In the genomic region with DNA sequence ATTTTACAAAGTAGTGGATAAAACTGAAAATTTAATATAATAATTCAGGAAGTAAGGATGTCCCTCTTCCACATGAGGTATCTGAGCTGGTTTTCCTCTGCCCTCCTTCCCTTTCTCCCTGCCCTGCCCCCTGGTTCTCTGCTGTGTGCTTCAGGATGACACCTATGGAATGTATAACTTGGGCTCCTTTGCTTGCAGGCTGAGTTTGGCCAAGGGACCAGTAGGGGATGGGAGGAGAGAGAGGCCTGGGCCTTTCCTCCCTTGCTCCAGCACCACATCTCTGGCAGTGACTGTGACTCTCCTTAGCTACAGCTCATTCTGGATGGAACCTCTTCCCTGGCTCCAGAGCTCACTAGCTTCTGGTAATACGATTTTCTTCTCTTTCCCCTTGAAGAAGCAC, we compare ENCODE assay signal across 17 cellular contexts. TPM values are rescaled to one million over a fixed set of nuclear protein-coding genes. Genes with fewer than 3 reads are reported as not detected.
DNase-seq lines count a peak whose midpoint lies in the region; ATAC-seq and TF ChIP-seq lines count a peak whose summit lies in the region.
"Had no signal": no experiment of that assay in that cellular context is flagged by ENCODE, and none has a peak within 500 bp of the region (broad histone marks: within the 10 kb centered on the region; RNA-seq: fewer than 3 reads in every experiment).

No MANE protein-coding gene starts in this region.

- TF ChIP-seq CTCF in coronary artery (IDR thresholded peaks at IDR 0.05) (no peak), thoracic aorta (IDR thresholded peaks at IDR 0.05) (no peak), GM20000 (IDR thresholded peaks at IDR 0.05; ENCODE audit: extremely low read depth, missing control alignments) (no peak)

- H3K27me3 ChIP-seq in H7 (ENCODE audit: control insufficient read depth, insufficient read depth, low read length), result no peaks in the 10 kb centered on the region; the same call in 1 of the 2 replicates
- no peaks in the 10 kb centered on the region for H3K27me3 ChIP-seq in thoracic aorta (replicated peaks; ENCODE audit: insufficient read depth)
- H3K27me3 ChIP-seq: BLaER1 had no signal

- DNase-seq in H7 (peak; percentile 44), coronary artery (ENCODE audit: low spot score) (peak; percentile 58), islet precursor cell (peak; percentile 39), thoracic aorta (ENCODE audit: low spot score) (no peak), DMS79 treated with DMSO at 0.1 percent for 48 hours (lab: John Stamatoyannopoulos, UW) (no peak), NCI-H2081 treated with DMSO at 0.1 percent for 48 hours (lab: John Stamatoyannopoulos, UW) (no peak), GM20000 (ENCODE audit: low spot score) (no peak), DMS 273 treated with DMSO at 0.1 percent for 48 hours (lab: John Stamatoyannopoulos, UW) (no peak)
- DNase-seq: 8988T; AML-193; Caco-2; CD8-positive, alpha-beta memory T cell; DMS53; GOT3; HCEC 1CT had no signal

- H3K4me3 ChIP-seq in H7 (ENCODE audit: insufficient read depth, low read depth, low read length), result no peak overlapping the region
- peak overlapping the region; percentile 42 for H3K4me3 ChIP-seq in coronary artery
- peak overlapping the region; percentile 16 for H3K4me3 ChIP-seq in thoracic aorta
- H3K4me3 ChIP-seq: BLaER1 had no signal

- H3K36me3 ChIP-seq in H7 (replicated peaks; ENCODE audit: control insufficient read depth, insufficient read depth, low read length) (no peaks in the 10 kb centered on the region), thoracic aorta (peaks cover 14% of the 10 kb centered on the region)
- H3K36me3 ChIP-seq: BLaER1 had no signal

- peak overlapping the region; percentile 17 to 72 for H3K27ac ChIP-seq in coronary artery
- peak overlapping the region; percentile 67 to 90 for H3K27ac ChIP-seq in thoracic aorta
- H3K27ac ChIP-seq: BLaER1 had no signal

- peaks cover 44 to 93% of the 10 kb centered on the region in 2 donors for H3K4me1 ChIP-seq in thoracic aorta (ENCODE audit: control insufficient read depth in 1 of 2, low read depth in 2 of 2)
- H3K4me1 ChIP-seq: Caco-2 had no signal

- no peaks in the 10 kb centered on the region for H3K9me3 ChIP-seq in thoracic aorta
- H3K9me3 ChIP-seq: BLaER1, Caco-2 had no signal

- ATAC-seq in thoracic aorta (ENCODE audit: insufficient number of reproducible peaks, low FRiP score, low read depth), result no peak

RNA-seq across cellular contexts. Expression of a gene that starts 10.1 kb away (rescaled TPM):
- 3.0 and 4.5 TPM in 2 replicates for total RNA-seq in H7 (2014; rRNA removed; shearing (Covaris generic))
- total RNA-seq in thoracic aorta, result 100 to 1,000 TPM; 281 to 393 TPM
- total RNA-seq: CD8-positive, alpha-beta memory T cell; Daoy had no signal

Comparison
In these comparisons a context has a peak if more than half of its experiments do, and no peak if none do; other contexts are left out.
1. DNase-seq: peak in H7 (single experiment), coronary artery (single experiment) and islet precursor cell (single experiment); none in thoracic aorta (single experiment), DMS79 treated with DMSO at 0.1 percent for 48 hours (single experiment), NCI-H2081 treated with DMSO at 0.1 percent for 48 hours (single experiment), GM20000 (single experiment) and DMS 273 treated with DMSO at 0.1 percent for 48 hours (single experiment).
2. RNA of a gene that starts 10.1 kb away (total RNA-seq): 281 to 393 TPM in thoracic aorta; 3.0 to 4.5 TPM in H7; every median in the first group is over 10 times any median in the second.